In genomic region chr4:36351082-36351666, GRCh38 we compare ENCODE assay signal across 8 cellular contexts.
DNase-seq lines count a peak whose midpoint lies in the region; ATAC-seq lines count a peak whose summit lies in the region.

No MANE protein-coding gene starts in this region.

- peak; percentile 12 for DNase-seq in NCI-H226
- peak; percentile 76 for DNase-seq in activated CD4-positive, alpha-beta T cell treated with anti-CD3 and anti-CD28 coated beads, Interleukin-2, amount 50 U/mL, for 1 hour
- DNase-seq in dermis blood vessel endothelial cell: peak; percentile 12
- DNase-seq in memory B cell (ENCODE audit: low spot score in 2 of 2): peak; percentile 52 to 60
- DNase-seq in stimulated activated CD8-positive, alpha-beta memory T cell treated with anti-CD3 and anti-CD28 coated beads, Interleukin-4, amount 100 ng/mL, for 1 hour (ENCODE audit: low read depth in 2 of 2, low spot score in 1 of 2): peak; percentile 46 to 60
- no peak for DNase-seq in NCI-H2227 treated with DMSO at 0.1 percent for 48 hours (lab: John Stamatoyannopoulos, UW)

- no peak overlapping the region for H3K27ac Mint-ChIP-seq in memory B cell

- peaks cover 2% of the 10 kb centered on the region for H3K27me3 Mint-ChIP-seq in memory B cell

- H3K36me3 Mint-ChIP-seq in memory B cell: no peaks in the 10 kb centered on the region

- H3K4me3 Mint-ChIP-seq in memory B cell: no peak overlapping the region

- ATAC-seq in GM18498 (IDR thresholded peaks at IDR 0.05; ENCODE audit: unreplicated experiment) (peak; percentile 61), HG02763 (IDR thresholded peaks at IDR 0.05; ENCODE audit: unreplicated experiment) (peak; percentile 46), memory B cell (ENCODE audit: low read depth) (peak; percentile 49)

- H3K9me3 Mint-ChIP-seq in memory B cell: no peaks in the 10 kb centered on the region

- peaks cover 19% of the 10 kb centered on the region for H3K4me1 Mint-ChIP-seq in memory B cell
